Comparison of ENCODE assay signal across 10 cellular contexts in the genomic region with DNA sequence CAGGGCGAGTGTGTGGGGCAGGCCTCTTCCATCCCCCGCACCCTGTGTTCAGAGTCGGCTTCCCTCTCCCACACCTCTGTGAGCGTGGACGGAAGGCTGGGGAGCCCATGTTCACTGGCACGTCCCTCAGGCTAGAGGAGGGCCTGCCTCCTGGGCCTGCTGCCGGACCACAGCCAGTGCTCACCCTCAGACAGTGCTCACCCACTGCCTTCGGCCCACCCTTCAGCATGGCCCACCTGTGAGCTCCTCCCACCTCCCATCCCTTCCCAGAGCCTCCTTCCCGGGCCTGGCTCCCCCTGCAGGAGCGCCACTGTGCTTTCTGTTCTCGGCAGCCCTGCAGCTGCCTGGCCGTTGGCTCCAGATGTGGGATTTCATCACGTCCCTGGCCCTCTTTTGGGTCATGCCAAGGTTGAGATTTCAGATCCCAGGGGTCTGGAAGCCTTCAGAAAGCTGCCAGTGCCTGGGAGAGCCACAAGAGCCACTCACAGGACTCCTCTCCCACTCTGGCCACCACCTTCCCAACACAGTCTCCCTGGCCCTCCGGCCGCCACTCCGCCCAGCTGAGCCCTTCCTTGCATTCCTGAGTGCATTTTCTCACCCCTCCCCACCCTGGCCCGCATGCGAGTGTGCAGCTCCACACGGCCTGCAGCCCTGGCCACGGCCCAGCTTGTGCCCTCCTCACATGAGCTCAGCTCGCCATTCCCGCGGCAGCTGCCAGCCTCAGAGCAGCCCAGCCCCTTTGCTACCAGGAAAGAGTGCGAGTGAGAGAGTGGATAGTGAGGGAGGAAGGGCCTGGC. TPM values are rescaled to one million over a fixed set of nuclear protein-coding genes. Genes with fewer than 3 reads are reported as not detected.
DNase-seq lines count a peak whose midpoint lies in the region; TF ChIP-seq lines count a peak whose summit lies in the region.
"Had no signal": no experiment of that assay in that cellular context is flagged by ENCODE, and none has a peak within 500 bp of the region (broad histone marks: within the 10 kb centered on the region; RNA-seq: fewer than 3 reads in every experiment).

No MANE protein-coding gene starts in this region.

- TF ChIP-seq CTCF in SK-N-SH (IDR thresholded peaks at IDR 0.05) (peak; percentile 31), fibroblast of villous mesenchyme (IDR thresholded peaks at IDR 0.05; ENCODE audit: insufficient read depth, low read depth, low read length) (peak; percentile 62)

- no peaks in the 10 kb centered on the region for H3K9me2 ChIP-seq in SK-N-SH

- no peaks in the 10 kb centered on the region for H3K27me3 ChIP-seq in SK-N-SH (ENCODE audit: insufficient read depth)

- peaks cover 0 to 15% of the 10 kb centered on the region in 2 experiments; a peak in 1 of 4 replicates for H3K4me1 ChIP-seq in SK-N-SH (ENCODE audit: control insufficient read depth in 1 of 2, insufficient read depth in 2 of 2, low read depth in 1 of 2, low read length in 1 of 2)

- H3K36me3 ChIP-seq in SK-N-SH (replicated peaks in 1 of 2; ENCODE audit: control insufficient read depth in 1 of 2, insufficient read depth in 2 of 2, low read length in 1 of 2), result peaks cover 60 to 72% of the 10 kb centered on the region in 2 experiments

- no peak for TF ChIP-seq EP300 in SK-N-SH (IDR thresholded peaks at IDR 0.05; ENCODE audit: borderline replicate concordance in 1 of 2, low read depth in 1 of 2, low read length in 1 of 2)

- no peak overlapping the region for H3K27ac Mint-ChIP-seq in activated naive CD4-positive, alpha-beta T cell treated with anti-CD3 and anti-CD28 coated beads for 36 hours

- no peak overlapping the region for H3K4me2 ChIP-seq in SK-N-SH

- 0 out of 2 replicates have a peak, but pooled peaks cover 4% of the 10 kb centered on the region for H4K20me1 ChIP-seq in SK-N-SH (ENCODE audit: insufficient read depth)

- H3K27me3 Mint-ChIP-seq in activated naive CD4-positive, alpha-beta T cell treated with anti-CD3 and anti-CD28 coated beads for 36 hours (ENCODE audit: low read depth), result no peaks in the 10 kb centered on the region
- H3K27me3 Mint-ChIP-seq: IgD-negative memory B cell had no signal

- WGBS in SK-N-SH (ENCODE audit: low lambda C conversion rate), result 83% methylated on average over 24 of the region's 24 CpGs

- H3K9me3 Mint-ChIP-seq in activated naive CD4-positive, alpha-beta T cell treated with anti-CD3 and anti-CD28 coated beads for 36 hours, result no peaks in the 10 kb centered on the region
- H3K9me3 Mint-ChIP-seq: IgD-negative memory B cell had no signal

- H3K27ac ChIP-seq in SK-N-SH (ENCODE audit: low read depth in 2 of 2, low read length in 1 of 2), result peak overlapping the region; percentile 24 to 28; a peak in 1 of 4 replicates

- H3K4me3 ChIP-seq in SK-N-SH (ENCODE audit: low read depth in 2 of 2, low read length in 1 of 2), result no peak overlapping the region
- H3K4me3 ChIP-seq in fibroblast of villous mesenchyme (ENCODE audit: low read depth, low read length), result no peak overlapping the region

- H3K79me2 ChIP-seq in SK-N-SH (ENCODE audit: insufficient read depth), result peaks cover 38% of the 10 kb centered on the region

- peaks cover 13% of the 10 kb centered on the region for H3F3A ChIP-seq in SK-N-SH (replicated peaks; ENCODE audit: insufficient read depth)

- H3K36me3 Mint-ChIP-seq in activated naive CD4-positive, alpha-beta T cell treated with anti-CD3 and anti-CD28 coated beads for 36 hours (ENCODE audit: low read depth), result peaks cover 11% of the 10 kb centered on the region
- H3K36me3 Mint-ChIP-seq: IgD-negative memory B cell had no signal

- H3K4me1 Mint-ChIP-seq in activated naive CD4-positive, alpha-beta T cell treated with anti-CD3 and anti-CD28 coated beads for 36 hours (ENCODE audit: low read depth), result no peaks in the 10 kb centered on the region
- H3K4me1 Mint-ChIP-seq: IgD-negative memory B cell had no signal

- intact Hi-C loops in activated naive CD4-positive, alpha-beta T cell treated with anti-CD3 and anti-CD28 coated beads for 36 hours (cut with micrococcal nuclease), result no loop called here

- POLR2A ChIA-PET in SK-N-SH (lab: Yijun Ruan, JAX), result interaction anchor here (0.6 kb wide), 1 partner anchor 218 kb away, joined by 3 read pairs; no protein-coding TSS in a partner anchor

- H3K4me3 Mint-ChIP-seq in activated naive CD4-positive, alpha-beta T cell treated with anti-CD3 and anti-CD28 coated beads for 36 hours, result no peak overlapping the region
- H3K4me3 Mint-ChIP-seq: IgD-negative memory B cell had no signal

- no peak overlapping the region for H2AFZ ChIP-seq in SK-N-SH (ENCODE audit: low read depth)

- no peak; the same call in 1 of the 2 replicates for TF ChIP-seq RAD21 in SK-N-SH (IDR thresholded peaks at IDR 0.05; ENCODE audit: low read length)

- DNase-seq in AG20443 (ENCODE audit: low spot score) (peak; percentile 59), SK-N-SH (peak; percentile 64), fibroblast of villous mesenchyme (ENCODE audit: low read depth) (peak; percentile 87), occipital lobe (lab: John Stamatoyannopoulos, UW) (peak; percentile 60), NOMO-1 treated with DMSO at 0.1 percent for 48 hours (lab: John Stamatoyannopoulos, UW; ENCODE audit: unreplicated experiment) (no peak), NCI-H2107 treated with DMSO at 0.1 percent for 48 hours (lab: John Stamatoyannopoulos, UW; ENCODE audit: unreplicated experiment) (no peak)
- DNase-seq in activated CD4-positive, alpha-beta T cell treated with anti-CD3 and anti-CD28 coated beads, Interleukin-2, amount 50 U/mL, for 4 hours, result no peak
- no peak for DNase-seq in activated naive CD4-positive, alpha-beta T cell treated with anti-CD3 and anti-CD28 coated beads for 36 hours
- DNase-seq: activated effector memory CD4-positive, alpha-beta T cell treated with anti-CD3 and anti-CD28 coated beads, Interleukin-2, amount 50 U/mL, for 16 hours had no signal

- CTCF ChIA-PET in SK-N-SH (lab: Yijun Ruan, JAX), result interaction anchor here (0.6 to 1.9 kb wide), 8 partner anchors 9 to 211 kb away, joined by 3 to 6 read pairs (median 3); partner anchors contain the start of genes MRPS12 and SARS2
- CTCF ChIA-PET in activated naive CD4-positive, alpha-beta T cell treated with anti-CD3 and anti-CD28 coated beads for 36 hours (lab: Charles Lee), result no interaction called here

- no peak overlapping the region for H3K9ac ChIP-seq in SK-N-SH

- H3K9me3 ChIP-seq in SK-N-SH, result no peaks in the 10 kb centered on the region

TF ChIP-seq in SK-N-SH, 30 proteins besides CTCF, POLR2A, EP300 and RAD21:
- peak; percentile 25; the same call in 1 of the 2 replicates for TF ChIP-seq SMC3 (IDR thresholded peaks at IDR 0.05; ENCODE audit: low read depth, low read length)
- TF ChIP-seq NFIC (IDR thresholded peaks at IDR 0.05; ENCODE audit: borderline replicate concordance), result no peak
TF ChIP-seq in SK-N-SH: peak in this region for 1.

RNA-seq across cellular contexts. Expression of gene CAPN12, which starts 25.3 kb away (rescaled TPM):
- 1.7 and 3.0 TPM in 2 replicates for polyA plus RNA-seq in SK-N-SH (2012; rRNA removed)
- 0.48 and 0.50 TPM in 2 replicates for polyA plus RNA-seq in SK-N-SH (2012; cell fraction: cytosol; rRNA removed)
- polyA plus RNA-seq in SK-N-SH (2012; cell fraction: nucleus; rRNA removed), result 14.5 and 19.0 TPM in 2 replicates
- total RNA-seq in fibroblast of villous mesenchyme (0.86 TPM in 1 of 2 replicates, not detected in the other), occipital lobe (not detected)
- 1 to 10 TPM; 1.9 to 2.2 TPM for total RNA-seq in activated naive CD4-positive, alpha-beta T cell treated with anti-CD3 and anti-CD28 coated beads for 36 hours

RNA-seq across cellular contexts. Expression of gene LGALS7, which starts 54.4 kb away (rescaled TPM):
- polyA plus RNA-seq in SK-N-SH (2012; rRNA removed), result not detected in 2 replicates
- polyA plus RNA-seq in SK-N-SH (2012; cell fraction: cytosol; rRNA removed), result not detected in 2 replicates
- not detected in 2 replicates for polyA plus RNA-seq in SK-N-SH (2012; cell fraction: nucleus; rRNA removed)
- not detected in 2 replicates for total RNA-seq in fibroblast of villous mesenchyme
- 1.1 TPM for total RNA-seq in occipital lobe
- not detected for total RNA-seq in activated naive CD4-positive, alpha-beta T cell treated with anti-CD3 and anti-CD28 coated beads for 36 hours
- polyA plus RNA-seq: IgD-negative memory B cell had no signal

Comparison
In these comparisons a context has a peak if more than half of its experiments do, and no peak if none do; other contexts are left out.
1. DNase-seq: peak in AG20443 (single experiment), SK-N-SH (single experiment), fibroblast of villous mesenchyme (single experiment) and occipital lobe (single experiment); none in activated CD4-positive, alpha-beta T cell treated with anti-CD3 and anti-CD28 coated beads, Interleukin-2, amount 50 U/mL, for 4 hours (0 of 2), activated naive CD4-positive, alpha-beta T cell treated with anti-CD3 and anti-CD28 coated beads for 36 hours (single experiment), NOMO-1 treated with DMSO at 0.1 percent for 48 hours (single experiment) and NCI-H2107 treated with DMSO at 0.1 percent for 48 hours (single experiment).